In genomic region chr12:103016381-103016780, GRCh38 we compare ENCODE assay signal across 4 cellular contexts.
TF ChIP-seq lines count a peak whose summit lies in the region.

No MANE protein-coding gene starts in this region.

TF ChIP-seq in A549, 52 proteins besides CTCF, POLR2A, EP300 and RAD21:
- TF ChIP-seq E2F6 (IDR thresholded peaks at IDR 0.05; ENCODE audit: borderline replicate concordance, low read depth): no peak
- TF ChIP-seq REST (IDR thresholded peaks at IDR 0.05): peak; percentile 70; the same call in 1 of the 2 replicates

TF ChIP-seq in HCT116, 20 proteins besides CTCF, POLR2A, EP300 and RAD21:
- no peak for TF ChIP-seq SIN3A (IDR thresholded peaks at IDR 0.05; ENCODE audit: low read depth)
- no peak for TF ChIP-seq CBX3 (IDR thresholded peaks at IDR 0.05; ENCODE audit: low read depth)
- TF ChIP-seq ZBTB33 (IDR thresholded peaks at IDR 0.05; ENCODE audit: extremely low read depth, insufficient replicate concordance, low read length): no peak
- TF ChIP-seq REST (IDR thresholded peaks at IDR 0.05; ENCODE audit: low read depth): peak; percentile 17; the same call in 1 of the 2 replicates
- TF ChIP-seq SP1 (IDR thresholded peaks at IDR 0.05; ENCODE audit: low read depth): no peak
- no peak for TF ChIP-seq MAX (IDR thresholded peaks at IDR 0.05)

TF ChIP-seq in Ishikawa, 13 proteins besides CTCF, POLR2A, EP300 and RAD21:
- TF ChIP-seq ZBTB7A (IDR thresholded peaks at IDR 0.05; ENCODE audit: low read depth) (no peak), REST (IDR thresholded peaks at IDR 0.05; ENCODE audit: low read depth) (peak; percentile 71), FOXM1 (IDR thresholded peaks at IDR 0.05; ENCODE audit: borderline replicate concordance, low read depth) (no peak)

TF ChIP-seq in GM12878, 131 proteins besides CTCF, POLR2A, EP300 and RAD21:
- TF ChIP-seq ATF7 (IDR thresholded peaks at IDR 0.05; ENCODE audit: low read depth) (no peak), REST (IDR thresholded peaks at IDR 0.05; ENCODE audit: low read depth, low read length) (peak; percentile 54; the same call in 1 of the 2 replicates)
